Comparison of ENCODE assay signal across 18 cellular contexts in the genomic region with DNA sequence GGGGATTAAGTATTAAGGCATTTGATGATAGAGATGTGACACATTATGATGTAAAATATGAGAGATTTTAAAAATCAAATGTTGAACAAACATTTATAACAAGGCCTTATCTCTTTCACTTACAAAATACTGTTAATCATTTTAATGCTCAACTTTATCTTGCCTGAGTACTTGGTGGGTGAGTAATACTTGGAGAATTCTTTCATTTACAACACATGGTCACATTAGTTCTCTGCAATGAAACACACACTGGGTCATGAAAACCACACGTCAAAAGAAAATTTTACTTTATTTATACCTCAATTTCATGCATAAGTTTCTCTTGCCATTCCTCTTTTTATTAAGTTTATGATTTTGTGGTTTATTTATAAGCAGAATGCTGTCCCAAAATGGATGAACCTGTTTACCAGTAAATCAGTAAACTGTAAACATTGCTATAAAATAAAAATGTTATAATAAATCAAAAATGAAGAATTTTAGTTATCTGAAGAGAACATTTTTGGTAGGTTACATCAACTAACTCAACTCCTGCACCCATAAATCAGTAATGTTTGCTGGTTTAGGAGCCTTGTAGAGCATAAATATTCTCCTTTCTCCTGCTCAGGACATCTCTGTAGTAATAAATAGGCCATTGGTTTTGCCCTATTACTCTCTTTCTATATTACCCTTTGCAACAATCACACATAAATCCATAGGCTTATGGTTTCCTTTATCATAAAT.
"Had no signal": no experiment of that assay in that cellular context is flagged by ENCODE, and none has a peak within 500 bp of the region (broad histone marks: within the 10 kb centered on the region; RNA-seq: fewer than 3 reads in every experiment).

No MANE protein-coding gene starts in this region.

- H3K27ac Mint-ChIP-seq: activated naive CD8-positive, alpha-beta T cell treated with anti-CD3 and anti-CD28 coated beads for 36 hours; activated T-helper 1 cell treated with anti-CD3 and anti-CD28 coated beads, Interleukin-12 subunit alpha, Interleukin-12 subunit beta, Interleukin-2, Interleukin-4 antibody, amounts not matched to agents 30 ng/mL and 10 ng/mL and 1 ng/mL, durations not matched to agents 14 hours and 24 hours and 36 hours; progenitor cell of endocrine pancreas; stimulated activated naive CD8-positive, alpha-beta T cell treated with anti-CD3 and anti-CD28 coated beads, Interleukin-15, Interleukin-2, amounts not matched to agents 100 ng/mL and 50 ng/mL, for 24 hours had no signal

- H3K9me3 ChIP-seq: left ventricle myocardium inferior, right atrium auricular region, tibial nerve had no signal

- FAIRE-seq: kidney, urothelium cell line had no signal

- H3K4me3 Mint-ChIP-seq: activated naive CD8-positive, alpha-beta T cell treated with anti-CD3 and anti-CD28 coated beads for 36 hours; activated T-helper 1 cell treated with anti-CD3 and anti-CD28 coated beads, Interleukin-12 subunit alpha, Interleukin-12 subunit beta, Interleukin-2, Interleukin-4 antibody, amounts not matched to agents 30 ng/mL and 10 ng/mL and 1 ng/mL, durations not matched to agents 14 hours and 24 hours and 36 hours; stimulated activated naive CD8-positive, alpha-beta T cell treated with anti-CD3 and anti-CD28 coated beads, Interleukin-15, Interleukin-2, amounts not matched to agents 100 ng/mL and 50 ng/mL, for 24 hours had no signal

- H3K36me3 Mint-ChIP-seq: activated naive CD8-positive, alpha-beta T cell treated with anti-CD3 and anti-CD28 coated beads for 36 hours had no signal

- H3K27ac ChIP-seq: epithelial cell of prostate, left ventricle myocardium inferior, right atrium auricular region, tibial nerve, WERI-Rb-1 had no signal

- H3K4me1 Mint-ChIP-seq: activated naive CD8-positive, alpha-beta T cell treated with anti-CD3 and anti-CD28 coated beads for 36 hours had no signal

- H3K4me1 ChIP-seq: left ventricle myocardium inferior, right atrium auricular region, tibial nerve had no signal

- DNase-seq: activated CD4-positive, alpha-beta T cell treated with anti-CD3 and anti-CD28 coated beads, Interleukin-2, amount 50 U/mL, for 4 hours; activated naive CD4-positive, alpha-beta T cell; activated naive CD8-positive, alpha-beta T cell treated with anti-CD3 and anti-CD28 coated beads for 36 hours; activated T-cell treated with anti-CD3 and anti-CD28 coated beads for 4 hours; amygdala; foreskin melanocyte; head of caudate nucleus; kidney; left ventricle myocardium inferior; mammary epithelial cell; WERI-Rb-1 had no signal

- H3K36me3 ChIP-seq: left ventricle myocardium inferior, right atrium auricular region, tibial nerve, WERI-Rb-1 had no signal

- H3K27me3 Mint-ChIP-seq: activated naive CD8-positive, alpha-beta T cell treated with anti-CD3 and anti-CD28 coated beads for 36 hours; progenitor cell of endocrine pancreas; stimulated activated naive CD8-positive, alpha-beta T cell treated with anti-CD3 and anti-CD28 coated beads, Interleukin-15, Interleukin-2, amounts not matched to agents 100 ng/mL and 50 ng/mL, for 24 hours had no signal

- H3K27me3 ChIP-seq: right atrium auricular region, tibial nerve had no signal

- H3K4me3 ChIP-seq: left ventricle myocardium inferior, right atrium auricular region, tibial nerve had no signal

- H3K9me3 Mint-ChIP-seq: activated T-helper 1 cell treated with anti-CD3 and anti-CD28 coated beads, Interleukin-12 subunit alpha, Interleukin-12 subunit beta, Interleukin-2, Interleukin-4 antibody, amounts not matched to agents 30 ng/mL and 10 ng/mL and 1 ng/mL, durations not matched to agents 14 hours and 24 hours and 36 hours; stimulated activated naive CD8-positive, alpha-beta T cell treated with anti-CD3 and anti-CD28 coated beads, Interleukin-15, Interleukin-2, amounts not matched to agents 100 ng/mL and 50 ng/mL, for 24 hours had no signal
